Comparison of ENCODE assay signal across 31 cellular contexts in genomic region chr2:199946836-199947235, GRCh38. TPM values are rescaled to one million over a fixed set of nuclear protein-coding genes. Genes with fewer than 3 reads are reported as not detected.
A peak's percentile ranks its signal among the peaks of the same experiment; 100 is the strongest.
DNase-seq lines count a peak whose midpoint lies in the region; ATAC-seq and TF ChIP-seq lines count a peak whose summit lies in the region.
"Had no signal": no experiment of that assay in that cellular context is flagged by ENCODE, and none has a peak within 500 bp of the region (broad histone marks: within the 10 kb centered on the region; RNA-seq: fewer than 3 reads in every experiment).

No MANE protein-coding gene starts in this region.

- H3K4me3 Mint-ChIP-seq in activated CD4-positive, alpha-beta T cell treated with anti-CD3 and anti-CD28 coated beads for 36 hours: no peak overlapping the region
- H3K4me3 Mint-ChIP-seq: activated naive CD8-positive, alpha-beta T cell treated with anti-CD3 and anti-CD28 coated beads for 36 hours; B cell; CD8-positive, alpha-beta memory T cell; H9; stimulated activated effector memory CD8-positive, alpha-beta T cell treated with anti-CD3 and anti-CD28 coated beads, Interleukin-12 subunit alpha, Interleukin-12 subunit beta, amount 100 ng/mL, for 72 hours had no signal

- H3K4me1 ChIP-seq in spleen (peaks cover 0 to 66% (median 19%) of the 10 kb centered on the region in 6 donors), foreskin keratinocyte (no peaks in the 10 kb centered on the region)
- H3K4me1 ChIP-seq: ascending aorta, colonic mucosa, sigmoid colon had no signal

- H3K4me3 ChIP-seq in spleen: no peak overlapping the region
- H3K4me3 ChIP-seq: ascending aorta, colonic mucosa, left lung, sigmoid colon, transverse colon had no signal

- CTCF ChIA-PET in activated CD4-positive, alpha-beta T cell treated with anti-CD3 and anti-CD28 coated beads for 36 hours (lab: Charles Lee): interaction anchor here (0.5 to 0.8 kb wide), 3 partner anchors 38 to 535 kb away, joined by 3 read pairs; no protein-coding TSS in a partner anchor

- POLR2A ChIA-PET in activated CD4-positive, alpha-beta T cell treated with anti-CD3 and anti-CD28 coated beads for 36 hours (lab: Charles Lee): interaction anchor here (0.6 kb wide), 1 partner anchor 20 kb away, joined by 3 read pairs; no protein-coding TSS in a partner anchor

- H3K9me3 Mint-ChIP-seq in activated CD4-positive, alpha-beta T cell treated with anti-CD3 and anti-CD28 coated beads for 36 hours (ENCODE audit: low read depth): no peaks in the 10 kb centered on the region
- H3K9me3 Mint-ChIP-seq: activated naive CD8-positive, alpha-beta T cell treated with anti-CD3 and anti-CD28 coated beads for 36 hours; CD8-positive, alpha-beta memory T cell; H9; stimulated activated effector memory CD8-positive, alpha-beta T cell treated with anti-CD3 and anti-CD28 coated beads, Interleukin-12 subunit alpha, Interleukin-12 subunit beta, amount 100 ng/mL, for 72 hours had no signal

- no peaks in the 10 kb centered on the region for H3K9me3 ChIP-seq in spleen
- H3K9me3 ChIP-seq: ascending aorta, colonic mucosa, left lung, sigmoid colon, transverse colon had no signal

- intact Hi-C loops in activated CD4-positive, alpha-beta T cell treated with anti-CD3 and anti-CD28 coated beads for 36 hours (cut with DNase I, micrococcal nuclease): no loop called here
- intact Hi-C loops in spleen (cut with DNase I; ENCODE audit: low total_unique reads): no loop called here

- H3K27ac ChIP-seq in spleen: peak overlapping the region in 6 of 8 donors; percentile 36 to 80 (median 66)
- H3K27ac ChIP-seq in foreskin keratinocyte: no peak overlapping the region
- H3K27ac ChIP-seq: 22Rv1, ascending aorta, colonic mucosa, sigmoid colon, transverse colon had no signal

- TF ChIP-seq CTCF in spleen (IDR thresholded peaks at IDR 0.05 in 8 of 11, conservative IDR thresholded peaks at IDR 0.05 in 3 of 11) (no peak), foreskin keratinocyte (conservative IDR thresholded peaks at IDR 0.05) (no peak)

- H3K27me3 ChIP-seq in spleen (replicated peaks in 1 of 7) (no peaks in the 10 kb centered on the region), foreskin keratinocyte (no peaks in the 10 kb centered on the region)
- H3K27me3 ChIP-seq: ascending aorta, colonic mucosa, left lung, sigmoid colon, transverse colon had no signal

- H3K27me3 Mint-ChIP-seq in activated CD4-positive, alpha-beta T cell treated with anti-CD3 and anti-CD28 coated beads for 36 hours: no peaks in the 10 kb centered on the region
- H3K27me3 Mint-ChIP-seq: activated naive CD8-positive, alpha-beta T cell treated with anti-CD3 and anti-CD28 coated beads for 36 hours; B cell; CD8-positive, alpha-beta memory T cell had no signal

- peaks cover 0 to 87% (median 18%) of the 10 kb centered on the region in 6 donors for H3K36me3 ChIP-seq in spleen
- H3K36me3 ChIP-seq: colonic mucosa had no signal

- no peak for ATAC-seq in activated CD4-positive, alpha-beta T cell treated with anti-CD3 and anti-CD28 coated beads for 36 hours
- no peak for ATAC-seq in foreskin keratinocyte
- ATAC-seq: left lung; stimulated activated effector memory CD8-positive, alpha-beta T cell treated with anti-CD3 and anti-CD28 coated beads, Interleukin-12 subunit alpha, Interleukin-12 subunit beta, amount 100 ng/mL, for 72 hours had no signal

- TF ChIP-seq POLR2A in spleen (IDR thresholded peaks at IDR 0.05): no peak

- H3K4me1 Mint-ChIP-seq in activated CD4-positive, alpha-beta T cell treated with anti-CD3 and anti-CD28 coated beads for 36 hours: peaks cover 22% of the 10 kb centered on the region

- peak overlapping the region; percentile 10 for H3K27ac Mint-ChIP-seq in activated CD4-positive, alpha-beta T cell treated with anti-CD3 and anti-CD28 coated beads for 36 hours
- H3K27ac Mint-ChIP-seq: activated naive CD8-positive, alpha-beta T cell treated with anti-CD3 and anti-CD28 coated beads for 36 hours; B cell; H9 had no signal

- peaks cover 28% of the 10 kb centered on the region for H3K36me3 Mint-ChIP-seq in activated CD4-positive, alpha-beta T cell treated with anti-CD3 and anti-CD28 coated beads for 36 hours (ENCODE audit: low read depth)

- no peak for DNase-seq in activated CD4-positive, alpha-beta T cell treated with anti-CD3 and anti-CD28 coated beads for 36 hours
- no peak for DNase-seq in activated CD4-positive, alpha-beta T cell treated with anti-CD3 and anti-CD28 coated beads for 48 hours
- DNase-seq in GM04504 (ENCODE audit: low read depth) (peak; percentile 5), fibroblast of gingiva (ENCODE audit: low read depth) (peak; percentile 7), spleen (no peak), HPDE6-E6E7 (ENCODE audit: extremely low spot score) (no peak), foreskin keratinocyte (no peak), GM19238 (ENCODE audit: insufficient read length, low spot score) (no peak)
- DNase-seq: activated CD4-positive, alpha-beta T cell treated with anti-CD3 and anti-CD28 coated beads for 1 hour; activated effector memory CD4-positive, alpha-beta T cell treated with anti-CD3 and anti-CD28 coated beads, Interleukin-2, amount 50 U/mL, for 16 hours; activated naive CD8-positive, alpha-beta T cell treated with anti-CD3 and anti-CD28 coated beads for 36 hours; CD8-positive, alpha-beta memory T cell; colonic mucosa; DMS 273 treated with DMSO at 0.1 percent for 48 hours; effector CD4-positive, alpha-beta T cell; H9; left lung; mesendoderm; MV-4-11; NCI-H1436 treated with DMSO at 0.1 percent for 48 hours; NCI-H2107; NCI-H446 treated with DMSO at 0.1 percent for 48 hours; NCI-H82; SHP77 treated with DMSO at 0.1 percent for 48 hours; sigmoid colon; stimulated activated CD4-positive, alpha-beta T cell treated with anti-CD3 and anti-CD28 coated beads, Interleukin-15, amount 100 ng/mL, for 24 hours; transverse colon had no signal

RNA-seq across cellular contexts. Expression of gene TYW5, which starts 8.5 kb away (rescaled TPM):
- total RNA-seq in activated CD4-positive, alpha-beta T cell treated with anti-CD3 and anti-CD28 coated beads for 36 hours: 10 to 100 TPM in 1 of 2 experiments, 1 to 10 TPM in 1; 9.6 to 10.1 TPM
- total RNA-seq in spleen (10 to 100 TPM in 6 of 7 donors, 1 to 10 TPM in 1; 7.5 to 15.9 (median 10.6) TPM), foreskin keratinocyte (8.4 and 8.7 TPM in 2 replicates)
- polyA plus RNA-seq in spleen (1 to 10 TPM; 2.7 to 3.9 (median 2.9) TPM), foreskin keratinocyte (5.1 and 5.3 TPM in 2 replicates)
- total RNA-seq: ascending aorta had no signal

RNA-seq across cellular contexts. Expression of gene MAIP1, which starts 8.5 kb away (rescaled TPM):
- 10 to 100 TPM; 26.1 to 27.5 TPM for total RNA-seq in activated CD4-positive, alpha-beta T cell treated with anti-CD3 and anti-CD28 coated beads for 36 hours
- 10 to 100 TPM in 6 of 7 donors, 1 to 10 TPM in 1; 9.3 to 24.8 (median 12.0) TPM for total RNA-seq in spleen
- 10 to 100 TPM in 2 of 3 donors, 1 to 10 TPM in 1; 8.1 to 15.3 (median 12.0) TPM for polyA plus RNA-seq in spleen
- 20.4 and 25.7 TPM in 2 replicates for total RNA-seq in foreskin keratinocyte
- polyA plus RNA-seq in foreskin keratinocyte: 18.8 and 22.2 TPM in 2 replicates

RNA-seq across cellular contexts. Expression of gene C2orf69, which starts 35.7 kb away (rescaled TPM):
- 10 to 100 TPM; 12.4 to 15.3 TPM for total RNA-seq in activated CD4-positive, alpha-beta T cell treated with anti-CD3 and anti-CD28 coated beads for 36 hours
- total RNA-seq in spleen (10 to 100 TPM in 6 of 7 donors, 1 to 10 TPM in 1; 9.6 to 13.3 (median 12.3) TPM), foreskin keratinocyte (12.8 and 14.9 TPM in 2 replicates)
- polyA plus RNA-seq in spleen (1 to 10 TPM; 4.7 to 7.4 (median 5.6) TPM), foreskin keratinocyte (3.5 and 4.6 TPM in 2 replicates)

Comparison
In these comparisons a context has a peak if more than half of its experiments do, and no peak if none do; other contexts are left out.
1. DNase-seq: peak in GM04504 (single experiment) and fibroblast of gingiva (single experiment); none in activated CD4-positive, alpha-beta T cell treated with anti-CD3 and anti-CD28 coated beads for 36 hours (single experiment), activated CD4-positive, alpha-beta T cell treated with anti-CD3 and anti-CD28 coated beads for 48 hours (single experiment), spleen (single experiment), HPDE6-E6E7 (single experiment), foreskin keratinocyte (0 of 2) and GM19238 (single experiment).